8 cellular contexts compared by ENCODE assay signal in the genomic region with DNA sequence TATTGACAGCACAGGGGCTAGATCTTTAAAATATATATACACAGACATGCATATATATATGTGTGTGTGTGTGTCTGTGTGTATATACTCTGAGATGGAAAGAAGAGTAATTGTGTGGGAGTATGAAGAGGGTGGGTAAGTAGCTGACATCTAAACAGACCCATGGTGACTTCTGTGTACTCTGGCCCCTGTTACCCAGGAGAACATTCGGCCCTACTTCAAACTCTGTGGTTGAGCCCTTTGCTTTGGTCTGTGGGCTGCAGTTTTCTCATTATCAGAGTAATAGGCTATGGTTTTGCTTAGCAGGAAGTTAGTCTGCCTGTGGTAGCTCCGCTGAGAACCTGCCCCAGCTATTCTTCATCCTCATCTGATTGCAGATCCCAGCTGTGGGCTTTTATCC.
DNase-seq lines count a peak whose midpoint lies in the region; ATAC-seq lines count a peak whose summit lies in the region.

No MANE protein-coding gene starts in this region.

- peak; percentile 70 for ATAC-seq in HG02943 (IDR thresholded peaks at IDR 0.05; ENCODE audit: low read depth, unreplicated experiment)

- DNase-seq in NK-92 treated with Interleukin-12 subunit alpha and Interleukin-12 subunit beta, amount 100 ng/mL, for 24 hours (lab: John Stamatoyannopoulos, UW): peak; percentile 25
- no peak for DNase-seq in NK-92 (lab: John Stamatoyannopoulos, UW; ENCODE audit: unreplicated experiment)
- peak; percentile 39 for DNase-seq in SW480 (ENCODE audit: low spot score)
- DNase-seq in dermis blood vessel endothelial cell: peak; percentile 34
- peak; percentile 16 for DNase-seq in stimulated activated naive CD4-positive, alpha-beta T cell treated with Interleukin-2 at 50 U/mL for 16 hours (lab: John Stamatoyannopoulos, UW)
- no peak for DNase-seq in mucosa of gallbladder (ENCODE audit: low spot score)
- DNase-seq in NCI-H2029 (lab: John Stamatoyannopoulos, UW): no peak

Comparison
In these comparisons a context has a peak if more than half of its experiments do, and no peak if none do; other contexts are left out.
1. DNase-seq: peak in NK-92 treated with Interleukin-12 subunit alpha and Interleukin-12 subunit beta, amount 100 ng/mL, for 24 hours (single experiment), SW480 (single experiment), dermis blood vessel endothelial cell (single experiment) and stimulated activated naive CD4-positive, alpha-beta T cell treated with Interleukin-2 at 50 U/mL for 16 hours (single experiment); none in NK-92 (single experiment), mucosa of gallbladder (single experiment) and NCI-H2029 (single experiment).